In genomic region chr2:236568068-236568921, GRCh38 we compare ENCODE assay signal across 8 cellular contexts. TPM values are rescaled to one million over a fixed set of nuclear protein-coding genes. Genes with fewer than 3 reads are reported as not detected.
DNase-seq lines count a peak whose midpoint lies in the region; ATAC-seq, FAIRE-seq and TF ChIP-seq lines count a peak whose summit lies in the region.

No MANE protein-coding gene starts in this region.

- no peak for FAIRE-seq in HTR-8/SVneo (lab: Jason Lieb, UNC)
- FAIRE-seq in D721Med (lab: Jason Lieb, UNC), result no peak

- peak overlapping the region; percentile 75 for H3K4me3 Mint-ChIP-seq in Caco-2 (ENCODE audit: unreplicated experiment)
- peak overlapping the region; percentile 84 to 88 for H3K4me3 Mint-ChIP-seq in stimulated activated naive B cell treated with anti-CD40 and anti-IgM and Interleukin-4, amounts not matched to agents 10 μg/mL and 1 μg/mL and 100 μg/mL, for 72 hours

- H3K36me3 ChIP-seq in Caco-2 (ENCODE audit: control insufficient read depth, insufficient read depth, low read length), result no peaks in the 10 kb centered on the region
- no peaks in the 10 kb centered on the region for H3K36me3 ChIP-seq in liver (ENCODE audit: control insufficient read depth in 4 of 4, insufficient read depth in 3 of 4, low read depth in 1 of 4, low read length in 3 of 4)

- peak; percentile 47 to 63 for DNase-seq in Caco-2
- peak; percentile 33 for DNase-seq in RPMI7951 (ENCODE audit: low read depth)
- DNase-seq in caudate nucleus (lab: John Stamatoyannopoulos, UW), result peak in 2 of 61 donors; percentile 22 to 31
- peak; percentile 48 for DNase-seq in stimulated activated naive B cell treated with anti-CD40 and anti-IgM and Interleukin-4, amounts not matched to agents 10 μg/mL and 1 μg/mL and 100 μg/mL, for 72 hours
- DNase-seq in HTR-8/SVneo (ENCODE audit: insufficient read length, low spot score), result no peak
- no peak for DNase-seq in D721Med (ENCODE audit: insufficient read length, low spot score)

- TF ChIP-seq CTCF in Caco-2 (IDR thresholded peaks at IDR 0.05; ENCODE audit: insufficient read depth in 1 of 2, low read depth in 1 of 2, low read length in 1 of 2, severe bottlenecking in 1 of 2, unreplicated experiment in 1 of 2) (peak in 1 of 2 experiments; percentile 42), liver (IDR thresholded peaks at IDR 0.05; ENCODE audit: low read depth, low read length, missing input control) (no peak), D721Med (IDR thresholded peaks at IDR 0.05; ENCODE audit: insufficient read depth, missing control alignments) (no peak)

- H3K9me3 ChIP-seq in Caco-2 (no peaks in the 10 kb centered on the region), liver (ENCODE audit: control insufficient read depth in 4 of 4, low read length in 3 of 4) (no peaks in the 10 kb centered on the region)

- intact Hi-C loops in Caco-2 (cut with micrococcal nuclease; ENCODE audit: unreplicated experiment), result loop anchor here (5.0 kb wide), 2 partner anchors 389 to 459 kb away; no protein-coding TSS in a partner anchor

- 6% methylated on average over 49 of the region's 49 CpGs for WGBS in liver

- peak; percentile 41 for ATAC-seq in GM21447 (IDR thresholded peaks at IDR 0.05; ENCODE audit: unreplicated experiment)
- ATAC-seq in stimulated activated naive B cell treated with anti-CD40 and anti-IgM and Interleukin-4, amounts not matched to agents 10 μg/mL and 1 μg/mL and 100 μg/mL, for 72 hours (replicated peaks), result peak; percentile 55 to 60

- peak overlapping the region; percentile 36 for H3K27ac ChIP-seq in caudate nucleus (ENCODE audit: low read depth, low read length)
- H3K27ac ChIP-seq in liver (ENCODE audit: low read depth in 1 of 2, low read length in 2 of 2), result peak overlapping the region; percentile 62 to 77

- no peaks in the 10 kb centered on the region for H3K9me3 Mint-ChIP-seq in Caco-2 (ENCODE audit: unreplicated experiment)
- no peaks in the 10 kb centered on the region for H3K9me3 Mint-ChIP-seq in stimulated activated naive B cell treated with anti-CD40 and anti-IgM and Interleukin-4, amounts not matched to agents 10 μg/mL and 1 μg/mL and 100 μg/mL, for 72 hours

- peak overlapping the region in 1 of 2 donors; percentile 40 for H3K9ac ChIP-seq in liver (ENCODE audit: low read depth in 1 of 2, low read length in 2 of 2)

- CTCF ChIA-PET in Caco-2 (lab: Charles Lee), result interaction anchor here (0.7 to 3.1 kb wide), 5 partner anchors 41 to 388 kb away, joined by 3 to 22 read pairs (median 3); no protein-coding TSS in a partner anchor

- no peaks in the 10 kb centered on the region for H3K27me3 Mint-ChIP-seq in Caco-2 (ENCODE audit: insufficient read depth, unreplicated experiment)
- peaks cover 6 to 17% of the 10 kb centered on the region in 2 donors for H3K27me3 Mint-ChIP-seq in stimulated activated naive B cell treated with anti-CD40 and anti-IgM and Interleukin-4, amounts not matched to agents 10 μg/mL and 1 μg/mL and 100 μg/mL, for 72 hours

- TF ChIP-seq RAD21 in liver (IDR thresholded peaks at IDR 0.05), result peak in 1 of 2 donors; percentile 15

- H3K4me1 ChIP-seq in Caco-2, result peaks cover 20% of the 10 kb centered on the region; the same call in 1 of the 2 replicates
- peaks cover 8 to 32% (median 27%) of the 10 kb centered on the region in 4 donors for H3K4me1 ChIP-seq in liver (ENCODE audit: control insufficient read depth in 4 of 4, insufficient read depth in 4 of 4, low read length in 3 of 4)

- BruUV-seq in Caco-2 (replicated peaks; lab: Mats Ljungman, UMichigan), result no TSS peak

- no peaks in the 10 kb centered on the region for H3K4me1 Mint-ChIP-seq in Caco-2 (ENCODE audit: low read depth, unreplicated experiment)
- H3K4me1 Mint-ChIP-seq in stimulated activated naive B cell treated with anti-CD40 and anti-IgM and Interleukin-4, amounts not matched to agents 10 μg/mL and 1 μg/mL and 100 μg/mL, for 72 hours, result peaks cover 18 to 42% of the 10 kb centered on the region in 2 donors

- H3K36me3 Mint-ChIP-seq in Caco-2 (ENCODE audit: insufficient read depth, unreplicated experiment), result no peaks in the 10 kb centered on the region
- no peaks in the 10 kb centered on the region for H3K36me3 Mint-ChIP-seq in stimulated activated naive B cell treated with anti-CD40 and anti-IgM and Interleukin-4, amounts not matched to agents 10 μg/mL and 1 μg/mL and 100 μg/mL, for 72 hours

- H3K4me3 ChIP-seq in Caco-2 (ENCODE audit: low read depth, low read length) (peak overlapping the region; percentile 40), liver (ENCODE audit: low read depth in 1 of 3, low read length in 3 of 3) (peak overlapping the region; percentile 13 to 61 (median 53))

- POLR2A ChIA-PET in Caco-2 (lab: Charles Lee), result interaction anchor here (0.6 kb wide), 1 partner anchor 554 kb away, joined by 4 read pairs; no protein-coding TSS in a partner anchor

- H3K27ac Mint-ChIP-seq in Caco-2 (ENCODE audit: unreplicated experiment), result no peak overlapping the region
- peak overlapping the region; percentile 70 for H3K27ac Mint-ChIP-seq in stimulated activated naive B cell treated with anti-CD40 and anti-IgM and Interleukin-4, amounts not matched to agents 10 μg/mL and 1 μg/mL and 100 μg/mL, for 72 hours

- H3K27me3 ChIP-seq in Caco-2 (replicated peaks; ENCODE audit: control insufficient read depth, insufficient read depth, low read length) (no peaks in the 10 kb centered on the region), liver (ENCODE audit: control insufficient read depth in 4 of 4, insufficient read depth in 4 of 4, low read length in 3 of 4) (no peaks in the 10 kb centered on the region)

TF ChIP-seq in liver, 16 proteins besides CTCF, POLR2A, EP300 and RAD21:
- no peak for TF ChIP-seq HNF4G (IDR thresholded peaks at IDR 0.05)
- peak; percentile 8 for TF ChIP-seq NR2F2 (IDR thresholded peaks at IDR 0.05)

RNA-seq across cellular contexts. Expression of gene ACKR3, which starts 1.3 kb away (rescaled TPM):
- total RNA-seq in Caco-2 (2022) (3.2 and 3.9 TPM in 2 replicates), liver (1 to 10 TPM; 2.6 to 6.0 TPM)
- 14.2 and 24.0 TPM in 2 replicates for total RNA-seq in RPMI7951 (2014; rRNA removed; shearing (Covaris generic))
- 1 to 10 TPM; 1.6 to 3.5 TPM for polyA plus RNA-seq in liver

Comparison
In these comparisons a context has a peak if more than half of its experiments do, and no peak if none do; other contexts are left out.
1. DNase-seq: peak in Caco-2 (2 of 2), RPMI7951 (single experiment) and stimulated activated naive B cell treated with anti-CD40 and anti-IgM and Interleukin-4, amounts not matched to agents 10 μg/mL and 1 μg/mL and 100 μg/mL, for 72 hours (single experiment); none in HTR-8/SVneo (single experiment) and D721Med (single experiment).